ENCODE assay signal across 1 cellular context in the genomic region with DNA sequence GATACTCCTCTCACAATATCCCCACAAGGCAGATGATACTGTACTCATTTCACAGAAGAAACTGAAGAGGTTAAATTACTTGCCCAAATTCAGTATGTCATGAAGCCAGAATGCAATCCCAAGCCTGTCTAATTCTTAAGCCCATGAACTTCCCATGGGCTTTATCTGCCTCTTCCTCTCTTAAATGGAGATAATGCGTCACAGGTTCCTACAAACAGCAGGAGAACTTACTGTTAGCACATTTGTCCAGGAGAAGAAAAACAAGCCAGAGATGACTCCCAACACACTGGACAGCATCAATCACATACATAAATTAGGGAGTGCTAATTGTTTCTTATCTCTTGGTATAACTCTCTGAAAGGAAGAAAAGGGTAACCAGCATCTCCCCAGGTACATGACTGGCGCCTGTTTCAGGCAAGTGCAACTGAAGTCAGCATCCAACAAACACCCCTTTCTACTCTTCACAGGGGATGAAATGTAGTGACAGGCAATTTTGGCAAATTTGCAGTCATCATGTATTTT.
TF ChIP-seq lines count a peak whose summit lies in the region.

No MANE protein-coding gene starts in this region.

TF ChIP-seq in GM12878, 131 proteins besides CTCF, POLR2A, EP300 and RAD21:
- TF ChIP-seq, protein P1, sequence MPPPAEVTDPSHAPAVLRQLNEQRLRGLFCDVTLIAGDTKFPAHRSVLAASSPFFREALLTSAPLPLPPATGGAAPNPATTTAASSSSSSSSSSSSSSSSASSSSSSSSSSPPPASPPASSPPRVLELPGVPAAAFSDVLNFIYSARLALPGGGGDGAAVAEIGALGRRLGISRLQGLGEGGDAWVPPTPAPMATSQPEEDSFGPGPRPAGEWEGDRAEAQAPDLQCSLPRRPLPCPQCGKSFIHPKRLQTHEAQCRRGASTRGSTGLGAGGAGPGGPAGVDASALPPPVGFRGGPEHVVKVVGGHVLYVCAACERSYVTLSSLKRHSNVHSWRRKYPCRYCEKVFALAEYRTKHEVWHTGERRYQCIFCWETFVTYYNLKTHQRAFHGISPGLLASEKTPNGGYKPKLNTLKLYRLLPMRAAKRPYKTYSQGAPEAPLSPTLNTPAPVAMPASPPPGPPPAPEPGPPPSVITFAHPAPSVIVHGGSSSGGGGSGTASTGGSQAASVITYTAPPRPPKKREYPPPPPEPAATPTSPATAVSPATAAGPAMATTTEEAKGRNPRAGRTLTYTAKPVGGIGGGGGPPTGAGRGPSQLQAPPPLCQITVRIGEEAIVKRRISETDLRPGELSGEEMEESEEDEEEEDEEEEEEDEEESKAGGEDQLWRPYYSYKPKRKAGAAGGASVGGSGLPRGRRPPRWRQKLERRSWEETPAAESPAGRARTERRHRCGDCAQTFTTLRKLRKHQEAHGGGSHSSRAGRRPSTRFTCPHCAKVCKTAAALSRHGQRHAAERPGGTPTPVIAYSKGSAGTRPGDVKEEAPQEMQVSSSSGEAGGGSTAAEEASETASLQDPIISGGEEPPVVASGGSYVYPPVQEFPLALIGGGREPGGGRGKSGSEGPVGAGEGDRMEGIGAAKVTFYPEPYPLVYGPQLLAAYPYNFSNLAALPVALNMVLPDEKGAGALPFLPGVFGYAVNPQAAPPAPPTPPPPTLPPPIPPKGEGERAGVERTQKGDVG (CRISPR knock-in tag; IDR thresholded peaks at IDR 0.05): no peak
- TF ChIP-seq, protein P2, sequence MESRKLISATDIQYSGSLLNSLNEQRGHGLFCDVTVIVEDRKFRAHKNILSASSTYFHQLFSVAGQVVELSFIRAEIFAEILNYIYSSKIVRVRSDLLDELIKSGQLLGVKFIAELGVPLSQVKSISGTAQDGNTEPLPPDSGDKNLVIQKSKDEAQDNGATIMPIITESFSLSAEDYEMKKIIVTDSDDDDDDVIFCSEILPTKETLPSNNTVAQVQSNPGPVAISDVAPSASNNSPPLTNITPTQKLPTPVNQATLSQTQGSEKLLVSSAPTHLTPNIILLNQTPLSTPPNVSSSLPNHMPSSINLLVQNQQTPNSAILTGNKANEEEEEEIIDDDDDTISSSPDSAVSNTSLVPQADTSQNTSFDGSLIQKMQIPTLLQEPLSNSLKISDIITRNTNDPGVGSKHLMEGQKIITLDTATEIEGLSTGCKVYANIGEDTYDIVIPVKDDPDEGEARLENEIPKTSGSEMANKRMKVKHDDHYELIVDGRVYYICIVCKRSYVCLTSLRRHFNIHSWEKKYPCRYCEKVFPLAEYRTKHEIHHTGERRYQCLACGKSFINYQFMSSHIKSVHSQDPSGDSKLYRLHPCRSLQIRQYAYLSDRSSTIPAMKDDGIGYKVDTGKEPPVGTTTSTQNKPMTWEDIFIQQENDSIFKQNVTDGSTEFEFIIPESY (IDR thresholded peaks at IDR 0.05): no peak
- TF ChIP-seq MXI1 (IDR thresholded peaks at IDR 0.05; ENCODE audit: low read depth, low read length) (no peak), NRF1 (conservative IDR thresholded peaks at IDR 0.05; ENCODE audit: low read depth, low read length) (no peak), HDGF (IDR thresholded peaks at IDR 0.05) (no peak), IKZF2 (IDR thresholded peaks at IDR 0.05) (no peak), CHD2 (IDR thresholded peaks at IDR 0.05; ENCODE audit: borderline replicate concordance, low read depth, low read length) (no peak), RBBP5 (conservative IDR thresholded peaks at IDR 0.05) (no peak)
- TF ChIP-seq, protein P3, sequence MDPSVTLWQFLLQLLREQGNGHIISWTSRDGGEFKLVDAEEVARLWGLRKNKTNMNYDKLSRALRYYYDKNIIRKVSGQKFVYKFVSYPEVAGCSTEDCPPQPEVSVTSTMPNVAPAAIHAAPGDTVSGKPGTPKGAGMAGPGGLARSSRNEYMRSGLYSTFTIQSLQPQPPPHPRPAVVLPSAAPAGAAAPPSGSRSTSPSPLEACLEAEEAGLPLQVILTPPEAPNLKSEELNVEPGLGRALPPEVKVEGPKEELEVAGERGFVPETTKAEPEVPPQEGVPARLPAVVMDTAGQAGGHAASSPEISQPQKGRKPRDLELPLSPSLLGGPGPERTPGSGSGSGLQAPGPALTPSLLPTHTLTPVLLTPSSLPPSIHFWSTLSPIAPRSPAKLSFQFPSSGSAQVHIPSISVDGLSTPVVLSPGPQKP (IDR thresholded peaks at IDR 0.05; ENCODE audit: low read depth, low read length): no peak
- TF ChIP-seq, protein P4, sequence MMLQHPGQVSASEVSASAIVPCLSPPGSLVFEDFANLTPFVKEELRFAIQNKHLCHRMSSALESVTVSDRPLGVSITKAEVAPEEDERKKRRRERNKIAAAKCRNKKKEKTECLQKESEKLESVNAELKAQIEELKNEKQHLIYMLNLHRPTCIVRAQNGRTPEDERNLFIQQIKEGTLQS (IDR thresholded peaks at IDR 0.05; ENCODE audit: borderline replicate concordance, extremely low read depth, low read depth, low read length): no peak
- TF ChIP-seq, protein P5, sequence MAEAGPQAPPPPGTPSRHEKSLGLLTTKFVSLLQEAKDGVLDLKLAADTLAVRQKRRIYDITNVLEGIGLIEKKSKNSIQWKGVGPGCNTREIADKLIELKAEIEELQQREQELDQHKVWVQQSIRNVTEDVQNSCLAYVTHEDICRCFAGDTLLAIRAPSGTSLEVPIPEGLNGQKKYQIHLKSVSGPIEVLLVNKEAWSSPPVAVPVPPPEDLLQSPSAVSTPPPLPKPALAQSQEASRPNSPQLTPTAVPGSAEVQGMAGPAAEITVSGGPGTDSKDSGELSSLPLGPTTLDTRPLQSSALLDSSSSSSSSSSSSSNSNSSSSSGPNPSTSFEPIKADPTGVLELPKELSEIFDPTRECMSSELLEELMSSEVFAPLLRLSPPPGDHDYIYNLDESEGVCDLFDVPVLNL (IDR thresholded peaks at IDR 0.05; ENCODE audit: low read depth, low read length): no peak
